ENCODE assay signal across 9 cellular contexts in the genomic region with DNA sequence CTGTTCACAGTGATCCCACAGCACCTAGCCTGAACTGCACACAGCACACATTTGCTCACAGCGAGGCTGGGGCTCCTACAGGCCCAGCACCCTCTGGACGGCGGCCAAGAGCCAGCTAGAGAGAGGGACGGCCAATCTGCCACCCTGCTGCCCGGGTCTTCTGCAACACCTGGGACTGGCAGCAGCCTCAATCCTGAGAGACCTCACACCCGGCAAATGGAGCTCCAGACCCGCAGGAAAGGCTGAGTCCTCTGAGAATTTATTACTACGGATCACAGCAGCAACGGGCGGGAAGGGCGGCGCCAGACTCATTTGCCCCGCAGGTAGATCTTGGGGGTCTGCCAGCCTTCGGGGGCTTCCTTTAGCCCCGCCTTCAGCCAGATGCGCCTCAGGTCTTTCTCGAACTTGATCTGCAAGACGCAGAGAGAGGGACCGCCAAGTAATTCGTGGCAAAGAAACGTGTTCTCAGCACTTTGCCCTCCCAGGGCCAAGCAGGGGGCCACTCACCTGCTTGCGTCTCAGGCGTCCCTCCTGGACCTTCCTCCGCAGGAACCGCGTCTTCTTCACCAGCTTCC. TPM values are rescaled to one million over a fixed set of nuclear protein-coding genes. Genes with fewer than 3 reads are reported as not detected.
DNase-seq lines count a peak whose midpoint lies in the region; ATAC-seq and TF ChIP-seq lines count a peak whose summit lies in the region.
"Had no signal": no experiment of that assay in that cellular context is flagged by ENCODE, and none has a peak within 500 bp of the region (broad histone marks: within the 10 kb centered on the region; RNA-seq: fewer than 3 reads in every experiment).

No MANE protein-coding gene starts in this region.

- H3K4me3 Mint-ChIP-seq in T-helper 17 cell, result peak overlapping the region; percentile 91

- DNase-seq in GM12865 (ENCODE audit: low read depth), result no peak
- DNase-seq in T-helper 17 cell, result no peak
- no peak for DNase-seq in fibroblast of villous mesenchyme (ENCODE audit: low read depth)
- DNase-seq in retinal pigment epithelial cell (ENCODE audit: low read depth), result no peak
- DNase-seq in SIG-M5 (lab: John Stamatoyannopoulos, UW), result no peak
- DNase-seq in NCI-H2081 (lab: John Stamatoyannopoulos, UW), result no peak
- DNase-seq in SW 1271 (lab: John Stamatoyannopoulos, UW), result no peak
- DNase-seq in NCI-H146 (lab: John Stamatoyannopoulos, UW), result no peak

- H3K4me1 Mint-ChIP-seq in T-helper 17 cell, result peaks cover 11% of the 10 kb centered on the region

- H3K27ac Mint-ChIP-seq in T-helper 17 cell, result peak overlapping the region; percentile 92

- H3K36me3 Mint-ChIP-seq in T-helper 17 cell (ENCODE audit: low read depth), result peaks cover 2% of the 10 kb centered on the region

- H3K4me3 ChIP-seq in GM12865 (ENCODE audit: low read depth, low read length), result peak overlapping the region; percentile 76
- peak overlapping the region; percentile 80 for H3K4me3 ChIP-seq in fibroblast of villous mesenchyme (ENCODE audit: low read depth, low read length)
- H3K4me3 ChIP-seq in retinal pigment epithelial cell (ENCODE audit: low read length), result peak overlapping the region; percentile 87

- ATAC-seq in T-helper 17 cell, result no peak

- TF ChIP-seq CTCF in GM12865 (IDR thresholded peaks at IDR 0.05; ENCODE audit: insufficient read depth, low read depth, low read length, missing control alignments) (no peak), fibroblast of villous mesenchyme (IDR thresholded peaks at IDR 0.05; ENCODE audit: insufficient read depth, low read depth, low read length) (no peak), retinal pigment epithelial cell (conservative IDR thresholded peaks at IDR 0.05; ENCODE audit: low read depth, low read length) (no peak)

- H3K9me3 ChIP-seq in T-helper 17 cell (ENCODE audit: control insufficient read depth, low read length, poor library complexity, severe bottlenecking), result no peaks in the 10 kb centered on the region
- H3K9me3 ChIP-seq: prostate gland had no signal

- H3K27me3 Mint-ChIP-seq in T-helper 17 cell, result no peaks in the 10 kb centered on the region

RNA-seq across cellular contexts. Expression of gene AURKAIP1, which starts 1.4 kb away (rescaled TPM):
- total RNA-seq in T-helper 17 cell (10 to 100 TPM; 58.3 to 62.6 TPM), fibroblast of villous mesenchyme (94.1 and 116 TPM in 2 replicates)

RNA-seq across cellular contexts. Expression of gene MXRA8, which starts 15.2 kb away (rescaled TPM):
- total RNA-seq in T-helper 17 cell (1 to 10 TPM in 1 of 2 donors, under 1 TPM in 1; 0.42 to 1.0 TPM), fibroblast of villous mesenchyme (249 and 351 TPM in 2 replicates)

RNA-seq across cellular contexts. Expression of gene DVL1, which starts 24.4 kb away (rescaled TPM):
- 10 to 100 TPM; 41.0 to 45.8 TPM for total RNA-seq in T-helper 17 cell
- total RNA-seq in fibroblast of villous mesenchyme, result 69.5 and 70.9 TPM in 2 replicates

RNA-seq across cellular contexts. Expression of gene CCNL2, which starts 25.6 kb away (rescaled TPM):
- 100 to 1,000 TPM; 231 to 252 TPM for total RNA-seq in T-helper 17 cell
- 94.7 and 130 TPM in 2 replicates for total RNA-seq in fibroblast of villous mesenchyme

RNA-seq across cellular contexts. Expression of gene MRPL20, which starts 33.5 kb away (rescaled TPM):
- total RNA-seq in T-helper 17 cell (10 to 100 TPM; 88.0 to 92.1 TPM), fibroblast of villous mesenchyme (85.5 and 96.6 TPM in 2 replicates)

Comparison
In these comparisons a context has a peak if more than half of its experiments do, and no peak if none do; other contexts are left out.
1. RNA of gene MXRA8, which starts 15.2 kb away (total RNA-seq): 249 to 351 TPM in fibroblast of villous mesenchyme; 0.42 to 1.0 TPM in T-helper 17 cell; every median in the first group is over 100 times any median in the second.
2. Peak in every context shown above with its lines, with median percentiles within 50 percentile points of each other: H3K4me3 ChIP-seq.